20 cellular contexts compared by ENCODE assay signal in the genomic region with DNA sequence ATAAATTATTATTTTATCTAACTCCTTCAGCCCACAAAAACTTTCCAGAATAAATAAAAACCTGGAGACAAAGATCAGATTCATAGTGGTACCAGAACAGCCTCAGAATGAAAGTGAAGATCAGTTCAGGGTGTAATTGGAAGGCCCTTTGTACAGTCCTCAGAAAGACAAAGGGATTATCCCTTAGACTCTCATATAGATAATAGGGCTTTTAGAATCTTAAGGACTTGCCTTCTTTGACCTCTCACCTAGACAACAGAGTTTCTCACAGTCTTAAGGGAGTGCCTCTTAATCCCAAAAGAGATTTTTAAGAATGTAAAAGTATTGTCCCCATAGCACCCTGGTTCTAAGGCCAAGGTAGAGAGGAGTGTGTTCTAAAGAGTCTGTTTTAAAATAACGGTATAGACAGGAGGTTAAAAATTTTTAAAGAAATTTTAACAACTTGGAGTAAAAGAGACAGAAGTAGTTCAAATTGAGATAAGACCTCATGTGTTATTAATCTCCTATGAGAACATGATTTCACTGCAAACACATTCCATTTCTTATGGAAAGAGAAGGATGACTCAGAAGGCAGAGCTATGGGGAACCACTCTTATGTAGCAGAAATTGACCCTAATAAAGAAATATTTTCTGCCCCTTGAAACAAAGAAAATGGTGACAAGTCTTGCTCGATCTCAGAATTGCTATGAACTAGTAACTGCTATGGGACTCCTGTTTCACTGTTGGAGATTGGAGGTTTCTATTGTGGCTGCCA. TPM values are rescaled to one million over a fixed set of nuclear protein-coding genes. Genes with fewer than 3 reads are reported as not detected.
"Had no signal": no experiment of that assay in that cellular context is flagged by ENCODE, and none has a peak within 500 bp of the region (broad histone marks: within the 10 kb centered on the region; RNA-seq: fewer than 3 reads in every experiment).

No MANE protein-coding gene starts in this region.

- H3K4me3 ChIP-seq: tibial artery, uterus had no signal

- H3K4me1 Mint-ChIP-seq: activated naive CD4-positive, alpha-beta T cell treated with anti-CD3 and anti-CD28 coated beads, Interleukin-2, amount 50 U/mL, for 24 hours; natural killer cell had no signal

- H3K4me3 Mint-ChIP-seq: activated CD8-positive, alpha-beta T cell treated with anti-CD3 and anti-CD28 coated beads for 36 hours; activated naive CD4-positive, alpha-beta T cell treated with anti-CD3 and anti-CD28 coated beads, Interleukin-2, amount 50 U/mL, for 24 hours; dendritic cell treated with granulocyte-macrophage colony-stimulating factor and Interleukin-4, amounts not matched to agents 40 ng/mL and 50 ng/mL, for 4 days; effector memory CD8-positive, alpha-beta T cell; natural killer cell had no signal

- H3K9me3 Mint-ChIP-seq: dendritic cell treated with granulocyte-macrophage colony-stimulating factor and Interleukin-4, amounts not matched to agents 40 ng/mL and 50 ng/mL, for 4 days had no signal

- H3K27me3 Mint-ChIP-seq: activated CD8-positive, alpha-beta T cell treated with anti-CD3 and anti-CD28 coated beads for 36 hours; activated naive CD4-positive, alpha-beta T cell treated with anti-CD3 and anti-CD28 coated beads, Interleukin-2, amount 50 U/mL, for 24 hours; dendritic cell treated with granulocyte-macrophage colony-stimulating factor and Interleukin-4, amounts not matched to agents 40 ng/mL and 50 ng/mL, for 4 days; effector memory CD8-positive, alpha-beta T cell had no signal

- H3K36me3 ChIP-seq: brain microvascular endothelial cell, tibial artery, uterus had no signal

- DNase-seq: activated CD4-positive, alpha-beta T cell treated with anti-CD3 and anti-CD28 coated beads for 48 hours; activated CD8-positive, alpha-beta T cell treated with anti-CD3 and anti-CD28 coated beads for 36 hours; activated effector memory CD4-positive, alpha-beta T cell treated with anti-CD3 and anti-CD28 coated beads, Interleukin-2, amount 50 U/mL, for 16 hours; activated T-cell treated with anti-CD3 and anti-CD28 coated beads, Interleukin-2, amount 50 U/mL, for 48 hours; brain microvascular endothelial cell; cerebellar nuclear complex; effector memory CD8-positive, alpha-beta T cell; glutamatergic neuron; hypothalamus; mesendoderm; natural killer cell; occipital lobe; stimulated activated CD4-positive, alpha-beta T cell treated with anti-CD3 and anti-CD28 coated beads, Interleukin-15, amount 100 ng/mL, for 24 hours; stimulated activated CD4-positive, alpha-beta T cell treated with anti-CD3 and anti-CD28 coated beads, Interleukin-4, amount 100 ng/mL, for 1 hour; stimulated activated naive CD4-positive, alpha-beta T cell; T-helper 2 cell; tibial artery; uterus had no signal

- H3K36me3 Mint-ChIP-seq: activated naive CD4-positive, alpha-beta T cell treated with anti-CD3 and anti-CD28 coated beads, Interleukin-2, amount 50 U/mL, for 24 hours; natural killer cell had no signal

- H3K9me3 ChIP-seq: tibial artery, uterus had no signal

- H3K27ac Mint-ChIP-seq: activated CD8-positive, alpha-beta T cell treated with anti-CD3 and anti-CD28 coated beads for 36 hours; activated naive CD4-positive, alpha-beta T cell treated with anti-CD3 and anti-CD28 coated beads, Interleukin-2, amount 50 U/mL, for 24 hours; dendritic cell treated with granulocyte-macrophage colony-stimulating factor and Interleukin-4, amounts not matched to agents 40 ng/mL and 50 ng/mL, for 4 days; effector memory CD8-positive, alpha-beta T cell; natural killer cell had no signal

- H3K4me1 ChIP-seq: tibial artery, uterus had no signal

- H3K27me3 ChIP-seq: brain microvascular endothelial cell, tibial artery, uterus had no signal

RNA-seq across cellular contexts. Expression of a gene that starts 24.2 kb away (rescaled TPM):
- total RNA-seq: activated CD8-positive, alpha-beta T cell treated with anti-CD3 and anti-CD28 coated beads for 36 hours; natural killer cell had no signal
